Comparison of ENCODE assay signal across 24 cellular contexts in genomic region chr9:17433526-17433925, GRCh38.
"Had no signal": no experiment of that assay in that cellular context is flagged by ENCODE, and none has a peak within 500 bp of the region (broad histone marks: within the 10 kb centered on the region; RNA-seq: fewer than 3 reads in every experiment).

No MANE protein-coding gene starts in this region.

- H3K9me3 ChIP-seq: colonic mucosa, esophagus squamous epithelium, gastrocnemius medialis had no signal

- H3K4me3 ChIP-seq: colonic mucosa, coronary artery, dorsolateral prefrontal cortex, esophagus muscularis mucosa, esophagus squamous epithelium, gastrocnemius medialis, gastroesophageal sphincter, heart left ventricle, heart right ventricle had no signal

- H3K27me3 ChIP-seq: colonic mucosa, dorsolateral prefrontal cortex, esophagus muscularis mucosa, esophagus squamous epithelium, foreskin keratinocyte, gastrocnemius medialis, gastroesophageal sphincter, heart left ventricle, heart right ventricle had no signal

- H3K4me1 ChIP-seq: colonic mucosa, esophagus muscularis mucosa, esophagus squamous epithelium, foreskin keratinocyte, gastrocnemius medialis, gastroesophageal sphincter, heart left ventricle, heart right ventricle had no signal

- H3K27ac ChIP-seq: colonic mucosa, coronary artery, dorsolateral prefrontal cortex, epithelial cell of prostate, esophagus muscularis mucosa, esophagus squamous epithelium, foreskin keratinocyte, gastrocnemius medialis, gastroesophageal sphincter, heart left ventricle, heart right ventricle had no signal

- H3K36me3 ChIP-seq: colonic mucosa, gastrocnemius medialis had no signal

- DNase-seq: colonic mucosa; cortex of kidney; dermis blood vessel endothelial cell; dorsolateral prefrontal cortex; effector CD4-positive, alpha-beta T cell; effector CD8-positive, alpha-beta T cell; effector memory CD4-positive, alpha-beta T cell; effector memory CD8-positive, alpha-beta T cell; endodermal cell; erythroblast; esophagus squamous epithelium; foreskin fibroblast; foreskin keratinocyte; foreskin melanocyte; gastrocnemius medialis; glutamatergic neuron; head of caudate nucleus; heart left ventricle; heart right ventricle had no signal

- ATAC-seq: effector memory CD8-positive, alpha-beta T cell; esophagus mucosa; foreskin keratinocyte; gastrocnemius medialis; gastroesophageal sphincter; heart left ventricle; heart right ventricle had no signal
